10 cellular contexts compared by ENCODE assay signal in genomic region chr16:73032548-73033270, GRCh38. TPM values are rescaled to one million over a fixed set of nuclear protein-coding genes. Genes with fewer than 3 reads are reported as not detected.
A peak's percentile ranks its signal among the peaks of the same experiment; 100 is the strongest.
DNase-seq lines count a peak whose midpoint lies in the region; ATAC-seq and TF ChIP-seq lines count a peak whose summit lies in the region.
"Had no signal": no experiment of that assay in that cellular context is flagged by ENCODE, and none has a peak within 500 bp of the region (broad histone marks: within the 10 kb centered on the region; RNA-seq: fewer than 3 reads in every experiment).

No MANE protein-coding gene starts in this region.

- no peak overlapping the region for H2BK15ac ChIP-seq in mesenchymal stem cell (ENCODE audit: low read depth, poor library complexity, severe bottlenecking)

- H3K9me3 Mint-ChIP-seq in type B pancreatic cell = no peaks in the 10 kb centered on the region
- H3K9me3 Mint-ChIP-seq in activated T-cell treated with anti-CD3 and anti-CD28 coated beads, Interleukin-2, amount 50 U/mL, for 4 hours = no peaks in the 10 kb centered on the region

- H3K4me3 ChIP-seq in cardiac muscle cell = peak overlapping the region; percentile 3
- no peak overlapping the region for H3K4me3 ChIP-seq in NT2/D1 (ENCODE audit: insufficient read length, low read depth)
- H3K4me3 ChIP-seq in mesenchymal stem cell (ENCODE audit: insufficient read depth in 1 of 2, low read depth in 1 of 2, low read length in 2 of 2) = no peak overlapping the region

- TF ChIP-seq CTCF in cardiac muscle cell (IDR thresholded peaks at IDR 0.05; ENCODE audit: low read depth, low read length) (no peak), type B pancreatic cell (conservative IDR thresholded peaks at IDR 0.05) (no peak)

- H3K14ac ChIP-seq in mesenchymal stem cell (ENCODE audit: low read length in 2 of 2) = no peak overlapping the region

- peak overlapping the region; percentile 8 for H4K91ac ChIP-seq in mesenchymal stem cell (ENCODE audit: low read length)

- no peak overlapping the region for H3K23ac ChIP-seq in mesenchymal stem cell (ENCODE audit: low read length in 2 of 2)

- H3K36me3 ChIP-seq in cardiac muscle cell = no peaks in the 10 kb centered on the region
- no peaks in the 10 kb centered on the region for H3K36me3 ChIP-seq in NT2/D1 (ENCODE audit: insufficient read depth, insufficient read length, low read length)
- peaks cover 0 to 9% of the 10 kb centered on the region in 2 experiments for H3K36me3 ChIP-seq in mesenchymal stem cell (ENCODE audit: control insufficient read depth in 1 of 2, insufficient read depth in 2 of 2, low read depth in 1 of 2, low read length in 2 of 2)

- H2AK5ac ChIP-seq in mesenchymal stem cell (ENCODE audit: low read length, severe bottlenecking) = no peak overlapping the region

- H3K4me2 ChIP-seq in mesenchymal stem cell (ENCODE audit: low read length, poor library complexity, severe bottlenecking) = no peak overlapping the region

- no peak overlapping the region for H2BK5ac ChIP-seq in mesenchymal stem cell (ENCODE audit: low read depth, low read length, poor library complexity, severe bottlenecking)

- peak overlapping the region; percentile 11 to 41 for H3K18ac ChIP-seq in mesenchymal stem cell (ENCODE audit: low read depth in 1 of 2, low read length in 2 of 2)

- peak overlapping the region; percentile 59 for H3K27ac Mint-ChIP-seq in type B pancreatic cell

- H3K4me1 ChIP-seq in cardiac muscle cell (ENCODE audit: low read depth) (peaks cover 90% of the 10 kb centered on the region), NT2/D1 (ENCODE audit: insufficient read depth, insufficient read length) (peaks cover 16% of the 10 kb centered on the region), mesenchymal stem cell (ENCODE audit: control insufficient read depth, insufficient read depth, low read depth, low read length) (peaks cover 20% of the 10 kb centered on the region)

- ATAC-seq in activated T-cell treated with anti-CD3 and anti-CD28 coated beads, Interleukin-2, amount 50 U/mL, for 4 hours = no peak
- ATAC-seq in GM18909 (IDR thresholded peaks at IDR 0.05; ENCODE audit: poor library complexity, unreplicated experiment) (no peak), HG03442 (IDR thresholded peaks at IDR 0.05; ENCODE audit: unreplicated experiment) (no peak)
- ATAC-seq: HCT116 had no signal

- H3K4ac ChIP-seq in mesenchymal stem cell (ENCODE audit: low read depth in 1 of 2, low read length in 2 of 2) = peak overlapping the region; percentile 5 to 56

- H3K27ac ChIP-seq in cardiac muscle cell (peak overlapping the region; percentile 75), mesenchymal stem cell (ENCODE audit: low read length, poor library complexity, severe bottlenecking) (no peak overlapping the region)

- DNase-seq in cardiac muscle cell (ENCODE audit: low read depth in 1 of 2, low spot score in 1 of 2) (peak in 1 of 2 donors; percentile 44), cardiac septum (ENCODE audit: low spot score) (no peak), NT2/D1 (ENCODE audit: low read depth, low spot score) (peak; percentile 87), mesenchymal stem cell (peak; percentile 40), type B pancreatic cell (ENCODE audit: extremely low spot score, unreplicated experiment) (no peak)
- DNase-seq in activated T-cell treated with anti-CD3 and anti-CD28 coated beads, Interleukin-2, amount 50 U/mL, for 4 hours = no peak
- DNase-seq: OCI-M1 had no signal

- peaks cover 4% of the 10 kb centered on the region for H3K36me3 Mint-ChIP-seq in type B pancreatic cell
- H3K36me3 Mint-ChIP-seq in activated T-cell treated with anti-CD3 and anti-CD28 coated beads, Interleukin-2, amount 50 U/mL, for 4 hours (ENCODE audit: insufficient read depth) = no peaks in the 10 kb centered on the region

- no peak overlapping the region for H2AFZ ChIP-seq in mesenchymal stem cell (ENCODE audit: low read depth, low read length)

- peaks cover 49% of the 10 kb centered on the region for H3K79me1 ChIP-seq in mesenchymal stem cell (replicated peaks; ENCODE audit: low read length, poor library complexity, severe bottlenecking)

- H2BK12ac ChIP-seq in mesenchymal stem cell (ENCODE audit: low read length in 2 of 2) = peak overlapping the region; percentile 26 to 44

- H3K9ac ChIP-seq in NT2/D1 (ENCODE audit: insufficient read length, low read depth) (no peak overlapping the region), mesenchymal stem cell (ENCODE audit: low read length) (no peak overlapping the region)

- peak overlapping the region; percentile 69 for H2BK120ac ChIP-seq in mesenchymal stem cell (ENCODE audit: low read depth, low read length)

- no peaks in the 10 kb centered on the region for H3K27me3 Mint-ChIP-seq in type B pancreatic cell
- H3K27me3 Mint-ChIP-seq in activated T-cell treated with anti-CD3 and anti-CD28 coated beads, Interleukin-2, amount 50 U/mL, for 4 hours (ENCODE audit: low read depth) = peaks cover 11% of the 10 kb centered on the region

- 30% methylated on average over 7 of the region's 9 CpGs for WGBS in mesenchymal stem cell

- intact Hi-C loops in cardiac septum (cut with DNase I) = no loop called here

- peak overlapping the region; percentile 1 for H4K8ac ChIP-seq in mesenchymal stem cell (ENCODE audit: low read length)

- peaks cover 84% of the 10 kb centered on the region for H3K4me1 Mint-ChIP-seq in type B pancreatic cell (ENCODE audit: unreplicated experiment)
- peaks cover 4% of the 10 kb centered on the region for H3K4me1 Mint-ChIP-seq in activated T-cell treated with anti-CD3 and anti-CD28 coated beads, Interleukin-2, amount 50 U/mL, for 4 hours (ENCODE audit: low read depth)

- peak overlapping the region; percentile 78 for H3K4me3 Mint-ChIP-seq in type B pancreatic cell
- H3K4me3 Mint-ChIP-seq in activated T-cell treated with anti-CD3 and anti-CD28 coated beads, Interleukin-2, amount 50 U/mL, for 4 hours = no peak overlapping the region

- H3K27me3 ChIP-seq in cardiac muscle cell (no peaks in the 10 kb centered on the region), NT2/D1 (ENCODE audit: insufficient read depth, insufficient read length) (peaks cover 87% of the 10 kb centered on the region), mesenchymal stem cell (ENCODE audit: control insufficient read depth in 1 of 2, insufficient read depth in 1 of 2, low read length in 2 of 2) (no peaks in the 10 kb centered on the region)

- H3K9me3 ChIP-seq in cardiac muscle cell (ENCODE audit: low read depth) (no peaks in the 10 kb centered on the region), NT2/D1 (ENCODE audit: insufficient read depth, low read length) (no peaks in the 10 kb centered on the region), mesenchymal stem cell (ENCODE audit: control insufficient read depth, low read length) (no peaks in the 10 kb centered on the region)

RNA-seq across cellular contexts. Expression of gene ZFHX3, which starts 15.2 kb away (rescaled TPM):
- total RNA-seq in cardiac muscle cell = 6.6 and 12.2 TPM in 2 replicates
- polyA plus RNA-seq in cardiac muscle cell = 6.7 and 8.4 TPM in 2 replicates
- total RNA-seq in cardiac septum = 15.7 TPM
- polyA plus RNA-seq in mesenchymal stem cell (2013, experiment 1 of 2) = 5.1 TPM
- polyA plus RNA-seq in mesenchymal stem cell (2013, experiment 2 of 2) = 4.5 TPM
- 47.4 and 48.5 TPM in 2 replicates for total RNA-seq in type B pancreatic cell (ENCODE audit: low replicate concordance)
- 1 to 10 TPM in 1 of 3 donors, under 1 TPM in 2; 0.29 to 2.5 (median 0.86) TPM for total RNA-seq in activated T-cell treated with anti-CD3 and anti-CD28 coated beads, Interleukin-2, amount 50 U/mL, for 4 hours

Comparison
In these comparisons a context has a peak if more than half of its experiments do, and no peak if none do; other contexts are left out.
1. DNase-seq: peak in NT2/D1 (single experiment) and mesenchymal stem cell (single experiment); none in cardiac septum (single experiment), type B pancreatic cell (single experiment) and activated T-cell treated with anti-CD3 and anti-CD28 coated beads, Interleukin-2, amount 50 U/mL, for 4 hours (single experiment).